In the genomic region with DNA sequence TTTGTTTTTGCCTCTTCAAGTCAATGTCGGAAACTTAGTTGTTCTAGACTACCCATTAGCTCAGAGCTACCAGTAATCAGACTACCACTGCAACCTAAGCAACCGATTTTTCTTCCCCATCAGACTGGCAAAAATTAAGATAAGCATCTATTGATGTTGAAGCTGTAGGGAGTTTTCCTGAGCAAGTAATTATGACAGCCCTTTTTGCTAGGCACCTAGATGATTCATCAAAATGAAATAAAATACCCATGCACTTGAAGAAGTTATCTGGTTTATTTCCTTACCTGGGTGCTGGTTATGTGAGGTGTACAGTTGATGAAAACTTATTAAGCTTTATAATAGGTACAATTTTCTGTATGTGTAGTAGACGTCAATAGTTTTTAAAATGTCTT, we compare ENCODE assay signal across 9 cellular contexts. TPM values are rescaled to one million over a fixed set of nuclear protein-coding genes. Genes with fewer than 3 reads are reported as not detected.
DNase-seq lines count a peak whose midpoint lies in the region; ATAC-seq and TF ChIP-seq lines count a peak whose summit lies in the region.
"Had no signal": no experiment of that assay in that cellular context is flagged by ENCODE, and none has a peak within 500 bp of the region (broad histone marks: within the 10 kb centered on the region; RNA-seq: fewer than 3 reads in every experiment).

No MANE protein-coding gene starts in this region.

- H3K36me3 ChIP-seq in GM23338 (ENCODE audit: insufficient read depth) = no peaks in the 10 kb centered on the region
- H3K36me3 ChIP-seq in gastroesophageal sphincter = peaks cover 0 to 20% of the 10 kb centered on the region in 2 donors
- H3K36me3 ChIP-seq in skeletal muscle tissue (ENCODE audit: control insufficient read depth in 3 of 3, insufficient read depth in 3 of 3, low read length in 3 of 3) = peaks cover 4 to 6% (median 5%) of the 10 kb centered on the region in 3 donors

- no peak for TF ChIP-seq EP300 in gastroesophageal sphincter (IDR thresholded peaks at IDR 0.05)

- H3K9ac ChIP-seq in skeletal muscle tissue (ENCODE audit: low read depth in 1 of 3, low read length in 3 of 3) = peak overlapping the region; percentile 68 to 84 (median 77)

- H3K79me2 ChIP-seq in GM23338 (replicated peaks; ENCODE audit: insufficient read depth) = peaks cover 6% of the 10 kb centered on the region

- H3F3A ChIP-seq in GM23338 (replicated peaks; ENCODE audit: low read depth) = no peaks in the 10 kb centered on the region

- no peaks in the 10 kb centered on the region for H4K20me1 ChIP-seq in GM23338 (replicated peaks; ENCODE audit: insufficient read depth)

- peak overlapping the region; percentile 96 for H3K27ac Mint-ChIP-seq in GM23338
- H3K27ac Mint-ChIP-seq in T-helper 17 cell = peak overlapping the region; percentile 93

- H3K27me3 Mint-ChIP-seq in GM23338 (ENCODE audit: insufficient read depth, low read depth, poor library complexity) (peaks cover 18% of the 10 kb centered on the region), T-helper 17 cell (no peaks in the 10 kb centered on the region)

- H3K9me3 Mint-ChIP-seq in GM23338 = peaks cover 3% of the 10 kb centered on the region; the same call in 2 of the 3 replicates

- H3K4me3 ChIP-seq in GM23338 (peak overlapping the region; percentile 74), gastroesophageal sphincter (peak overlapping the region; percentile 86 to 89), skeletal muscle tissue (ENCODE audit: low read length in 3 of 3) (peak overlapping the region; percentile 57 to 90 (median 81))

- H3K4me3 Mint-ChIP-seq in GM23338 (peak overlapping the region; percentile 98), T-helper 17 cell (peak overlapping the region; percentile 94)

- no peaks in the 10 kb centered on the region for H3K9me3 ChIP-seq in T-helper 17 cell (ENCODE audit: control insufficient read depth, low read length, poor library complexity, severe bottlenecking)
- no peaks in the 10 kb centered on the region for H3K9me3 ChIP-seq in gastroesophageal sphincter
- no peaks in the 10 kb centered on the region for H3K9me3 ChIP-seq in skeletal muscle tissue (ENCODE audit: control insufficient read depth in 3 of 3, low read length in 3 of 3)

- 35 to 43% methylated on average over 2 to 3 of the region's 3 CpGs for WGBS in gastroesophageal sphincter (ENCODE audit: low coverage in 1 of 2), 2 donors

- peaks cover 6% of the 10 kb centered on the region for H3K36me3 Mint-ChIP-seq in GM23338 (ENCODE audit: low read depth)
- no peaks in the 10 kb centered on the region for H3K36me3 Mint-ChIP-seq in T-helper 17 cell (ENCODE audit: low read depth)

- H3K9me2 ChIP-seq in GM23338 (ENCODE audit: insufficient read depth) = no peaks in the 10 kb centered on the region

- no peak for TF ChIP-seq CTCF in GM23338 (conservative IDR thresholded peaks at IDR 0.05; ENCODE audit: low read depth in 2 of 2)
- no peak for TF ChIP-seq CTCF in gastroesophageal sphincter (IDR thresholded peaks at IDR 0.05)
- TF ChIP-seq CTCF in GM20000 (IDR thresholded peaks at IDR 0.05; ENCODE audit: extremely low read depth, missing control alignments) = no peak

- H3K4me1 Mint-ChIP-seq in GM23338 (peaks cover 14% of the 10 kb centered on the region), T-helper 17 cell (peaks cover 22% of the 10 kb centered on the region)

- H3K4me2 ChIP-seq in GM23338 = peak overlapping the region; percentile 94

- ATAC-seq in GM23338 (no peak), T-helper 17 cell (no peak), gastroesophageal sphincter (no peak)

- no peak for DNase-seq in GM23338 (ENCODE audit: low spot score)
- DNase-seq in T-helper 17 cell = no peak
- no peak for DNase-seq in EL
- no peak for DNase-seq in GM20000 (ENCODE audit: low spot score)
- no peak for DNase-seq in NCI-H2171 (lab: John Stamatoyannopoulos, UW)
- no peak for DNase-seq in NCI-H1436 treated with DMSO at 0.1 percent for 48 hours (lab: John Stamatoyannopoulos, UW)

- no peak for TF ChIP-seq POLR2A in gastroesophageal sphincter (IDR thresholded peaks at IDR 0.05)

- H3K27ac ChIP-seq in GM23338 (ENCODE audit: low read depth) (no peak overlapping the region), gastroesophageal sphincter (peak overlapping the region in 3 of 4 donors; percentile 81 to 86 (median 82)), skeletal muscle tissue (ENCODE audit: low read depth, low read length) (peak overlapping the region; percentile 44)

- H3K27me3 ChIP-seq in GM23338 (ENCODE audit: insufficient read depth) = no peaks in the 10 kb centered on the region
- H3K27me3 ChIP-seq in gastroesophageal sphincter = no peaks in the 10 kb centered on the region
- no peaks in the 10 kb centered on the region for H3K27me3 ChIP-seq in skeletal muscle tissue (ENCODE audit: control insufficient read depth in 3 of 3, insufficient read depth in 3 of 3, low read length in 3 of 3)

- no peaks in the 10 kb centered on the region for H3K4me1 ChIP-seq in GM23338 (ENCODE audit: insufficient read depth)
- H3K4me1 ChIP-seq in gastroesophageal sphincter = peaks cover 3 to 23% (median 10%) of the 10 kb centered on the region in 3 donors
- peaks cover 7 to 12% (median 7%) of the 10 kb centered on the region in 3 donors for H3K4me1 ChIP-seq in skeletal muscle tissue (ENCODE audit: control insufficient read depth in 3 of 3, insufficient read depth in 3 of 3, low read length in 3 of 3)

- peak overlapping the region; percentile 63; the same call in 1 of the 2 replicates for H2AFZ ChIP-seq in GM23338

RNA-seq across cellular contexts. Expression of gene COMMD4, which starts 0.6 kb away (rescaled TPM):
- total RNA-seq in GM23338 (2014; rRNA removed; shearing (Covaris generic)) = 131 and 166 TPM in 2 replicates
- polyA plus RNA-seq in GM23338 (2016; fragmentation: Nextera tagmentation; extraction: Ambion mirVana) = 128 and 131 TPM in 2 replicates
- total RNA-seq in T-helper 17 cell = 10 to 100 TPM; 24.7 to 27.3 TPM
- 10 to 100 TPM; 30.0 to 65.2 (median 50.4) TPM for total RNA-seq in gastroesophageal sphincter
- 13.6 TPM for total RNA-seq in skeletal muscle tissue

RNA-seq across cellular contexts. Expression of gene NEIL1, which starts 11.5 kb away (rescaled TPM):
- 9.7 and 17.0 TPM in 2 replicates for total RNA-seq in GM23338 (2014; rRNA removed; shearing (Covaris generic))
- 6.2 and 11.7 TPM in 2 replicates for polyA plus RNA-seq in GM23338 (2016; fragmentation: Nextera tagmentation; extraction: Ambion mirVana)
- total RNA-seq in T-helper 17 cell = 10 to 100 TPM; 31.6 to 45.0 TPM
- 10 to 100 TPM in 3 of 4 donors, 1 to 10 TPM in 1; 8.7 to 47.8 (median 28.9) TPM for total RNA-seq in gastroesophageal sphincter
- total RNA-seq in skeletal muscle tissue = 4.7 TPM

RNA-seq across cellular contexts. Expression of gene MAN2C1, which starts 33.1 kb away (rescaled TPM):
- total RNA-seq in GM23338 (2014; rRNA removed; shearing (Covaris generic)) = 129 and 131 TPM in 2 replicates
- 31.4 and 42.3 TPM in 2 replicates for polyA plus RNA-seq in GM23338 (2016; fragmentation: Nextera tagmentation; extraction: Ambion mirVana)
- total RNA-seq in T-helper 17 cell = 100 to 1,000 TPM; 344 to 450 TPM
- 100 to 1,000 TPM in 2 of 4 donors, 10 to 100 TPM in 2; 78.2 to 269 (median 102) TPM for total RNA-seq in gastroesophageal sphincter
- total RNA-seq in skeletal muscle tissue = 80.4 TPM

RNA-seq across cellular contexts. Expression of gene GOLGA6D, which starts 52.7 kb away (rescaled TPM):
- total RNA-seq in GM23338 (2014; rRNA removed; shearing (Covaris generic)) = 1.0 and 2.1 TPM in 2 replicates
- 0.71 and 0.99 TPM in 2 replicates for polyA plus RNA-seq in GM23338 (2016; fragmentation: Nextera tagmentation; extraction: Ambion mirVana)
- total RNA-seq in T-helper 17 cell (under 1 TPM in 1 of 2 donors, not detected in 1; 0.10 TPM), gastroesophageal sphincter (not detected), skeletal muscle tissue (under 0.01 TPM)
- total RNA-seq: T-helper 1 cell treated with Interleukin-12 subunit alpha and Interleukin-12 subunit beta and Interleukin-4 antibody, amounts not matched to agents 30 ng/mL and 1 ng/mL, for 36 hours had no signal
